In genomic region chr13:111846396-111847174, GRCh38 we compare ENCODE assay signal across 17 cellular contexts.
DNase-seq lines count a peak whose midpoint lies in the region; ATAC-seq and TF ChIP-seq lines count a peak whose summit lies in the region.
"Had no signal": no experiment of that assay in that cellular context is flagged by ENCODE, and none has a peak within 500 bp of the region (broad histone marks: within the 10 kb centered on the region; RNA-seq: fewer than 3 reads in every experiment).

No MANE protein-coding gene starts in this region.

- ATAC-seq in HG02852 (IDR thresholded peaks at IDR 0.05; ENCODE audit: unreplicated experiment): no peak
- ATAC-seq: naive thymus-derived CD4-positive, alpha-beta T cell; T-cell had no signal

- H2BK120ac ChIP-seq in H9 (ENCODE audit: low read depth, low read length, poor library complexity, severe bottlenecking): no peak overlapping the region

- no peak overlapping the region for H4K91ac ChIP-seq in H9 (ENCODE audit: insufficient read length, low read depth, low read length)

- no peak overlapping the region for H3K23ac ChIP-seq in H9 (ENCODE audit: insufficient read length, low read depth, low read length)

- H3K27me3 ChIP-seq in H9 (ENCODE audit: insufficient read depth, low read length): no peaks in the 10 kb centered on the region

- no peak overlapping the region for H2BK15ac ChIP-seq in H9 (ENCODE audit: low read depth, low read length)

- WGBS in H9 (ENCODE audit: extremely low coverage, insufficient read length, low lambda C conversion rate): no CpG with 5 or more reads among the region's 14 CpGs

- H3K23me2 ChIP-seq in H9 (ENCODE audit: insufficient read length, low read depth, low read length, poor library complexity, severe bottlenecking): peaks cover 4% of the 10 kb centered on the region

- peaks cover 16 to 19% of the 10 kb centered on the region in 2 experiments for H3K9me3 Mint-ChIP-seq in H9
- H3K9me3 Mint-ChIP-seq: T-cell had no signal

- no peak overlapping the region for H3K4ac ChIP-seq in H9 (ENCODE audit: low read depth, low read length)

- no peak overlapping the region for H3K18ac ChIP-seq in H9 (ENCODE audit: insufficient read length, low read depth, low read length)

- no peak for TF ChIP-seq CTCF in H9 (conservative IDR thresholded peaks at IDR 0.05)

- no peak overlapping the region for H3K14ac ChIP-seq in H9 (ENCODE audit: insufficient read depth, low read length)

- H3K9me3 ChIP-seq in H9 (ENCODE audit: control insufficient read depth, low read depth, low read length): no peaks in the 10 kb centered on the region
- H3K9me3 ChIP-seq: esophagus squamous epithelium, lower lobe of right lung, prostate gland, stomach had no signal

- no peaks in the 10 kb centered on the region for H4K20me1 ChIP-seq in H9 (ENCODE audit: control insufficient read depth, insufficient read depth, insufficient read length)

- no peak overlapping the region for H2BK5ac ChIP-seq in H9 (ENCODE audit: insufficient read length, low read length)

- DNase-seq in H9 (peak; percentile 76), NCI-H187 treated with DMSO at 0.1 percent for 48 hours (lab: John Stamatoyannopoulos, UW) (peak; percentile 78), NCI-H748 treated with DMSO at 0.1 percent for 48 hours (lab: John Stamatoyannopoulos, UW) (peak; percentile 96), iPS-NIHi11 (ENCODE audit: low spot score) (peak; percentile 45), HUDEP-2 (lab: John Stamatoyannopoulos, UW; ENCODE audit: unreplicated experiment in 76 of 76) (no peak), NAMALWA (ENCODE audit: low spot score) (no peak)
- DNase-seq: activated CD4-positive, CD25-positive, alpha-beta regulatory T cell; dorsolateral prefrontal cortex; esophagus squamous epithelium; lower lobe of right lung; naive thymus-derived CD4-positive, alpha-beta T cell; NCI-H2171; stomach; T-cell had no signal

- no peak overlapping the region for H2AFZ ChIP-seq in H9 (ENCODE audit: low read length)

- no peak overlapping the region for H3K56ac ChIP-seq in H9 (ENCODE audit: insufficient read length, low read depth, low read length)

- peaks cover 11% of the 10 kb centered on the region; the same call in 1 of the 2 replicates for H3K4me1 ChIP-seq in H9 (ENCODE audit: insufficient read depth, low read length)
- H3K4me1 ChIP-seq: esophagus squamous epithelium, lower lobe of right lung, prostate gland, stomach had no signal

- H2AK5ac ChIP-seq in H9 (ENCODE audit: insufficient read length, low read length): no peak overlapping the region

- peak overlapping the region; percentile 27 to 46 for H3K4me3 Mint-ChIP-seq in H9
- H3K4me3 Mint-ChIP-seq: B cell; naive thymus-derived CD4-positive, alpha-beta T cell; T-cell had no signal

- H3K9ac ChIP-seq in H9 (ENCODE audit: extremely low read depth, insufficient read length, low read length): no peak overlapping the region

- H3K27ac ChIP-seq in H9 (ENCODE audit: insufficient read length, low read depth, low read length): peak overlapping the region; percentile 92
- H3K27ac ChIP-seq: dorsolateral prefrontal cortex, esophagus squamous epithelium, lower lobe of right lung, prostate gland, stomach had no signal

- H2BK20ac ChIP-seq in H9 (ENCODE audit: low read depth, low read length, poor library complexity, severe bottlenecking): no peak overlapping the region

- H3T11ph ChIP-seq in H9 (ENCODE audit: low read length): no peak overlapping the region

- no peak overlapping the region for H4K5ac ChIP-seq in H9 (ENCODE audit: insufficient read length, low read depth, low read length)

- no peaks in the 10 kb centered on the region for H3K79me2 ChIP-seq in H9 (ENCODE audit: insufficient read depth, low read length)

- peaks cover 42 to 46% of the 10 kb centered on the region in 2 experiments for H3K4me1 Mint-ChIP-seq in H9
- H3K4me1 Mint-ChIP-seq: B cell; naive thymus-derived CD4-positive, alpha-beta T cell; T-cell had no signal

- no peaks in the 10 kb centered on the region for H3K27me3 Mint-ChIP-seq in H9 (ENCODE audit: low read depth)

- no peak overlapping the region for H4K8ac ChIP-seq in H9 (replicated peaks; ENCODE audit: insufficient read length, low read depth, low read length)

- H3K4me2 ChIP-seq in H9 (ENCODE audit: insufficient read depth, insufficient read length, low read length): peak overlapping the region; percentile 35

- peaks cover 0 to 14% (median 5%) of the 10 kb centered on the region in 3 experiments; a peak in 4 of 7 replicates for H3K36me3 Mint-ChIP-seq in H9 (ENCODE audit: insufficient read depth in 1 of 3, low read depth in 3 of 3)
- H3K36me3 Mint-ChIP-seq: naive thymus-derived CD4-positive, alpha-beta T cell; T-cell had no signal

- H3K27ac Mint-ChIP-seq in H9: peak overlapping the region; percentile 65 to 92 (median 82)
- H3K27ac Mint-ChIP-seq: B cell; naive thymus-derived CD4-positive, alpha-beta T cell; T-cell had no signal

- no peak overlapping the region for H2BK12ac ChIP-seq in H9 (ENCODE audit: insufficient read length, low read depth, low read length)

- no peaks in the 10 kb centered on the region for H3K79me1 ChIP-seq in H9 (ENCODE audit: insufficient read depth, low read depth, low read length, poor library complexity, severe bottlenecking)

Comparison
In these comparisons a context has a peak if more than half of its experiments do, and no peak if none do; other contexts are left out.
1. DNase-seq: peak in H9 (single experiment), NCI-H187 treated with DMSO at 0.1 percent for 48 hours (single experiment), NCI-H748 treated with DMSO at 0.1 percent for 48 hours (single experiment) and iPS-NIHi11 (single experiment); none in HUDEP-2 (0 of 76) and NAMALWA (single experiment).